21 cellular contexts compared by ENCODE assay signal in genomic region chr19:18393836-18394235, GRCh38. TPM values are rescaled to one million over a fixed set of nuclear protein-coding genes. Genes with fewer than 3 reads are reported as not detected.
DNase-seq lines count a peak whose midpoint lies in the region; ATAC-seq and TF ChIP-seq lines count a peak whose summit lies in the region.
"Had no signal": no experiment of that assay in that cellular context is flagged by ENCODE, and none has a peak within 500 bp of the region (broad histone marks: within the 10 kb centered on the region; RNA-seq: fewer than 3 reads in every experiment).

No MANE protein-coding gene starts in this region.

- H2AFZ ChIP-seq in OCI-LY7 (ENCODE audit: low read length), result peak overlapping the region; percentile 56

- no peaks in the 10 kb centered on the region for H3K4me1 Mint-ChIP-seq in progenitor cell of endocrine pancreas (ENCODE audit: low read depth)
- H3K4me1 Mint-ChIP-seq: nephron had no signal

- DNase-seq in CD1c-positive myeloid dendritic cell (ENCODE audit: extremely low spot score) (peak; percentile 85), OCI-LY7 (ENCODE audit: low spot score) (peak; percentile 38), left ventricle myocardium inferior (peak; percentile 54), SHP77 (lab: John Stamatoyannopoulos, UW) (no peak), epidermal melanocyte (ENCODE audit: insufficient read length, low spot score) (no peak), progenitor cell of endocrine pancreas (ENCODE audit: low spot score, unreplicated experiment) (no peak)
- DNase-seq: ACHN; activated CD4-positive, alpha-beta T cell treated with anti-CD3 and anti-CD28 coated beads for 36 hours; activated gamma-delta T cell treated with Interleukin-2 at 50 U/mL for 16 hours; foreskin melanocyte; KBM-7; NCI-H1105; NCI-H524 treated with DMSO at 0.1 percent for 48 hours; PC-3; SK-N-SH; stimulated activated naive B cell treated with anti-CD40 and anti-IgM and Interleukin-4, amounts not matched to agents 10 μg/mL and 1 μg/mL and 100 μg/mL, for 72 hours; T1000 had no signal

- CTCF ChIA-PET in OCI-LY7 (lab: Charles Lee; ENCODE audit: unreplicated experiment), result no interaction called here

- peaks cover 3% of the 10 kb centered on the region for H3K36me3 Mint-ChIP-seq in progenitor cell of endocrine pancreas (ENCODE audit: insufficient read depth)

- no peaks in the 10 kb centered on the region for H3K79me2 ChIP-seq in OCI-LY7 (ENCODE audit: insufficient read depth, low read depth, low read length)

- no TSS peak for BruUV-seq in OCI-LY7 (replicated peaks; lab: Mats Ljungman, UMichigan)

- no peaks in the 10 kb centered on the region for H3K9me3 Mint-ChIP-seq in progenitor cell of endocrine pancreas (ENCODE audit: low read depth)
- H3K9me3 Mint-ChIP-seq: nephron had no signal

- H3K27ac ChIP-seq in OCI-LY7 (ENCODE audit: low read depth, low read length, poor library complexity, severe bottlenecking) (no peak overlapping the region), left ventricle myocardium inferior (replicated peaks) (no peak overlapping the region), neutrophil (peak overlapping the region; percentile 98)

- peak overlapping the region; percentile 39 for H3K4me2 ChIP-seq in OCI-LY7 (ENCODE audit: low read length)
- H3K4me2 ChIP-seq: SK-N-SH had no signal

- H3K27me3 Mint-ChIP-seq in progenitor cell of endocrine pancreas, result no peaks in the 10 kb centered on the region

- intact Hi-C loops in OCI-LY7 (cut with micrococcal nuclease; ENCODE audit: unreplicated experiment) (no loop called here), left ventricle myocardium inferior (cut with micrococcal nuclease) (no loop called here)

- TF ChIP-seq CTCF in OCI-LY7 (conservative IDR thresholded peaks at IDR 0.05; ENCODE audit: low read length) (no peak), left ventricle myocardium inferior (IDR thresholded peaks at IDR 0.05; ENCODE audit: borderline replicate concordance) (no peak), neutrophil (IDR thresholded peaks at IDR 0.05) (no peak), progenitor cell of endocrine pancreas (IDR thresholded peaks at IDR 0.05; ENCODE audit: unreplicated experiment) (no peak)

- no peak for ATAC-seq in HG03097 (IDR thresholded peaks at IDR 0.05; ENCODE audit: low FRiP score, unreplicated experiment)
- ATAC-seq: activated CD4-positive, alpha-beta T cell treated with anti-CD3 and anti-CD28 coated beads for 36 hours; PC-3; stimulated activated naive B cell treated with anti-CD40 and anti-IgM and Interleukin-4, amounts not matched to agents 10 μg/mL and 1 μg/mL and 100 μg/mL, for 72 hours had no signal

- peaks cover 38% of the 10 kb centered on the region for H3K4me1 ChIP-seq in OCI-LY7 (ENCODE audit: insufficient read depth, low read length, poor library complexity, severe bottlenecking)
- peaks cover 19% of the 10 kb centered on the region for H3K4me1 ChIP-seq in left ventricle myocardium inferior
- H3K4me1 ChIP-seq in neutrophil (ENCODE audit: control insufficient read depth in 1 of 2, insufficient read depth in 1 of 2, low read depth in 1 of 2, low read length in 1 of 2), result peaks cover 81 to 93% of the 10 kb centered on the region in 2 experiments

- H3K9me3 ChIP-seq in OCI-LY7 (ENCODE audit: low read length) (no peaks in the 10 kb centered on the region), left ventricle myocardium inferior (replicated peaks) (peaks cover 4% of the 10 kb centered on the region), neutrophil (no peaks in the 10 kb centered on the region)
- H3K9me3 ChIP-seq: SK-N-SH had no signal

- POLR2A ChIA-PET in OCI-LY7 (lab: Charles Lee), result interaction anchor here (0.7 to 1.1 kb wide), 2 partner anchors 24 to 89 kb away, joined by 3 read pairs; no protein-coding TSS in a partner anchor

- no peaks in the 10 kb centered on the region for H3K36me3 ChIP-seq in OCI-LY7 (ENCODE audit: insufficient read depth, low read length)
- H3K36me3 ChIP-seq in left ventricle myocardium inferior, result no peaks in the 10 kb centered on the region
- H3K36me3 ChIP-seq in neutrophil, result peaks cover 67% of the 10 kb centered on the region

- no peaks in the 10 kb centered on the region for H3K9me2 ChIP-seq in OCI-LY7 (ENCODE audit: insufficient read depth, low read length)
- H3K9me2 ChIP-seq: SK-N-SH had no signal

- H3K4me3 Mint-ChIP-seq in progenitor cell of endocrine pancreas (ENCODE audit: low read depth), result no peak overlapping the region
- H3K4me3 Mint-ChIP-seq: activated CD4-positive, alpha-beta T cell treated with anti-CD3 and anti-CD28 coated beads for 36 hours; nephron had no signal

- H3K27me3 ChIP-seq in left ventricle myocardium inferior (ENCODE audit: low read depth) (peaks cover 23% of the 10 kb centered on the region), neutrophil (no peaks in the 10 kb centered on the region)

- H3K27ac Mint-ChIP-seq in progenitor cell of endocrine pancreas, result no peak overlapping the region
- H3K27ac Mint-ChIP-seq: activated CD4-positive, alpha-beta T cell treated with anti-CD3 and anti-CD28 coated beads for 36 hours; stimulated activated naive B cell treated with anti-CD40 and anti-IgM and Interleukin-4, amounts not matched to agents 10 μg/mL and 1 μg/mL and 100 μg/mL, for 72 hours had no signal

- no peaks in the 10 kb centered on the region for H4K20me1 ChIP-seq in OCI-LY7 (ENCODE audit: insufficient read depth, low read length)

- peak overlapping the region; percentile 21 for H3K4me3 ChIP-seq in OCI-LY7 (ENCODE audit: low read depth, low read length, poor library complexity, severe bottlenecking)
- peak overlapping the region; percentile 36 for H3K4me3 ChIP-seq in left ventricle myocardium inferior
- H3K4me3 ChIP-seq in neutrophil (ENCODE audit: low read depth in 1 of 2, low read length in 1 of 2), result peak overlapping the region; percentile 90 to 100

RNA-seq across cellular contexts. Expression of gene LRRC25, which starts 3.6 kb away (rescaled TPM):
- 0.49 and 0.98 TPM in 2 replicates for total RNA-seq in OCI-LY7 (2014; rRNA removed; shearing (Covaris generic))
- total RNA-seq in OCI-LY7 (2022) (3.2 and 4.1 TPM in 2 replicates), left ventricle myocardium inferior (2.4 TPM), progenitor cell of endocrine pancreas (not detected in 2 replicates)
- total RNA-seq: activated CD4-positive, alpha-beta T cell treated with anti-CD3 and anti-CD28 coated beads for 36 hours; Daoy; PC-3 had no signal

RNA-seq across cellular contexts. Expression of gene GDF15, which starts 7.9 kb away (rescaled TPM):
- 0.80 TPM in 1 of 2 replicates, not detected in the other for total RNA-seq in OCI-LY7 (2014; rRNA removed; shearing (Covaris generic))
- total RNA-seq in OCI-LY7 (2022) (not detected in 2 replicates), left ventricle myocardium inferior (0.33 TPM), progenitor cell of endocrine pancreas (10.5 and 14.4 TPM in 2 replicates)
- total RNA-seq: activated CD4-positive, alpha-beta T cell treated with anti-CD3 and anti-CD28 coated beads for 36 hours had no signal

RNA-seq across cellular contexts. Expression of gene SSBP4, which starts 25.4 kb away (rescaled TPM):
- 54.8 and 92.9 TPM in 2 replicates for total RNA-seq in OCI-LY7 (2014; rRNA removed; shearing (Covaris generic))
- total RNA-seq in OCI-LY7 (2022), result 97.5 and 117 TPM in 2 replicates
- 30.8 TPM for total RNA-seq in left ventricle myocardium inferior
- 57.7 and 61.8 TPM in 2 replicates for total RNA-seq in progenitor cell of endocrine pancreas

RNA-seq across cellular contexts. Expression of gene ISYNA1, which starts 44.1 kb away (rescaled TPM):
- 0.72 and 1.8 TPM in 2 replicates for total RNA-seq in OCI-LY7 (2014; rRNA removed; shearing (Covaris generic))
- total RNA-seq in OCI-LY7 (2022) (8.9 and 10.9 TPM in 2 replicates), left ventricle myocardium inferior (24.1 TPM), progenitor cell of endocrine pancreas (234 TPM in 2 replicates)

RNA-seq across cellular contexts. Expression of gene PGPEP1, which starts 53.4 kb away (rescaled TPM):
- total RNA-seq in OCI-LY7 (2014; rRNA removed; shearing (Covaris generic)), result 15.2 and 18.9 TPM in 2 replicates
- total RNA-seq in OCI-LY7 (2022), result 44.1 and 54.5 TPM in 2 replicates
- 38.8 TPM for total RNA-seq in left ventricle myocardium inferior
- 43.5 and 51.3 TPM in 2 replicates for total RNA-seq in progenitor cell of endocrine pancreas

Comparison
In these comparisons a context has a peak if more than half of its experiments do, and no peak if none do; other contexts are left out.
1. DNase-seq: peak in CD1c-positive myeloid dendritic cell (single experiment), OCI-LY7 (single experiment) and left ventricle myocardium inferior (single experiment); none in SHP77 (0 of 2), epidermal melanocyte (single experiment) and progenitor cell of endocrine pancreas (single experiment).
2. H3K4me3 ChIP-seq: peak in every context shown above with its lines; median percentile 95 in neutrophil; 36 in left ventricle myocardium inferior; 21 in OCI-LY7.